ENCODE assay signal across 10 cellular contexts in the genomic region with DNA sequence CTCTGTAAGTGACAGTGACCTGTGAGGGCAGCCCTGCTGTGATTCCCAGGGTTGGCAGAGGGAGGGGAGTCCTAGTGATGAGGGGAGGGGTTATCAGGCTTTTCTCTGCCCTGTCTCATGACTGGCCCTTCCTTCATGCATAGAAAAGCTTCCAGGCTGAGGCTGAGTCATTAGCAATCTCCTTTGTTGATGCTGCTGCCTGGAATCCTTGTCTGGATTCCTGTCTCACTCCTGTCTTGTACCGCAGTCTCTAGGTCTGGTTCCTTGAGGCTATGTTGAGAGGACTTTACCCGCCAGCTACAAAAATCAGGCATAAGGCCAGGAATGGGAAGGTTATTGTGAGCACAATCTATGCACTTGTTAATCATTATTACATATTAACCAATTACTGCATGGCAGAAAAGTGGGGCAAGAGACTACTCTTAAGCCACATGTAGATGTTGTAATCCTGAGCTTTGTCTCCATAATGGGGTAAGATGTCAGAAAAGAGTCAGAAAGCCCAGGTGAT. TPM values are rescaled to one million over a fixed set of nuclear protein-coding genes. Genes with fewer than 3 reads are reported as not detected.
DNase-seq lines count a peak whose midpoint lies in the region; ATAC-seq and FAIRE-seq lines count a peak whose summit lies in the region.
"Had no signal": no experiment of that assay in that cellular context is flagged by ENCODE, and none has a peak within 500 bp of the region (broad histone marks: within the 10 kb centered on the region; RNA-seq: fewer than 3 reads in every experiment).

No MANE protein-coding gene starts in this region.

- intact Hi-C loops in right cardiac atrium (cut with DNase I), result no loop called here
- intact Hi-C loops in Right ventricle myocardium inferior (cut with DNase I), result no loop called here

- peak overlapping the region; percentile 5 for H3K9ac ChIP-seq in adipocyte (ENCODE audit: low read length)

- FAIRE-seq in urothelium cell line (lab: Jason Lieb, UNC), result no peak

- H3K9me3 ChIP-seq in right cardiac atrium (ENCODE audit: control insufficient read depth, low read length), result no peaks in the 10 kb centered on the region
- H3K9me3 ChIP-seq in adipocyte (ENCODE audit: control insufficient read depth, low read length), result no peaks in the 10 kb centered on the region

- peaks cover 2% of the 10 kb centered on the region for H3K4me1 ChIP-seq in right cardiac atrium (ENCODE audit: control insufficient read depth, insufficient read depth, low read length)
- H3K4me1 ChIP-seq in adipocyte (ENCODE audit: control insufficient read depth, insufficient read depth, low read length), result peaks cover 11% of the 10 kb centered on the region

- H3K4me3 ChIP-seq in right cardiac atrium (ENCODE audit: low read length) (no peak overlapping the region), adipocyte (ENCODE audit: low read length) (no peak overlapping the region)

- ATAC-seq in right cardiac atrium (peak; percentile 29 to 42), Right ventricle myocardium inferior (no peak), HG03378 (IDR thresholded peaks at IDR 0.05; ENCODE audit: unreplicated experiment) (no peak)

- H3K27ac ChIP-seq in right cardiac atrium (ENCODE audit: low read length), result no peak overlapping the region

- no peaks in the 10 kb centered on the region for H3K27me3 ChIP-seq in right cardiac atrium (ENCODE audit: control insufficient read depth, insufficient read depth)
- peaks cover 4% of the 10 kb centered on the region for H3K27me3 ChIP-seq in adipocyte (replicated peaks; ENCODE audit: control insufficient read depth, insufficient read depth, low read length)

- H3K36me3 ChIP-seq in adipocyte (ENCODE audit: control insufficient read depth, insufficient read depth, low read length, severe bottlenecking), result no peaks in the 10 kb centered on the region

- WGBS in right cardiac atrium, result 63% methylated on average over 2 of the region's 2 CpGs

- DNase-seq in right cardiac atrium (no peak), Right ventricle myocardium inferior (ENCODE audit: missing footprints) (no peak), adipocyte (ENCODE audit: low read depth) (peak; percentile 75), iris pigment epithelial cell (ENCODE audit: low read depth) (peak; percentile 97), urothelium cell line (ENCODE audit: low spot score) (peak; percentile 93), NCI-H1417 treated with DMSO at 0.1 percent for 48 hours (lab: John Stamatoyannopoulos, UW) (no peak)
- no peak for DNase-seq in activated CD4-positive, alpha-beta T cell treated with anti-CD3 and anti-CD28 coated beads for 4 hours
- DNase-seq: CD8-positive, alpha-beta memory T cell; T-helper 1 cell had no signal

RNA-seq across cellular contexts. Expression of a gene that starts 7.2 kb away (rescaled TPM):
- total RNA-seq in right cardiac atrium (1 to 10 TPM; 1.2 to 1.7 (median 1.5) TPM), Right ventricle myocardium inferior (0.97 TPM)
- polyA plus RNA-seq in right cardiac atrium, result 1.1 TPM

Comparison
In these comparisons a context has a peak if more than half of its experiments do, and no peak if none do; other contexts are left out.
1. ATAC-seq: peak in right cardiac atrium (2 of 2); none in Right ventricle myocardium inferior (single experiment) and HG03378 (single experiment).
2. DNase-seq: peak in adipocyte (single experiment), iris pigment epithelial cell (single experiment) and urothelium cell line (single experiment); none in right cardiac atrium (0 of 3), Right ventricle myocardium inferior (single experiment), activated CD4-positive, alpha-beta T cell treated with anti-CD3 and anti-CD28 coated beads for 4 hours (0 of 2) and NCI-H1417 treated with DMSO at 0.1 percent for 48 hours (single experiment).